ENCODE assay signal across 20 cellular contexts in the genomic region with DNA sequence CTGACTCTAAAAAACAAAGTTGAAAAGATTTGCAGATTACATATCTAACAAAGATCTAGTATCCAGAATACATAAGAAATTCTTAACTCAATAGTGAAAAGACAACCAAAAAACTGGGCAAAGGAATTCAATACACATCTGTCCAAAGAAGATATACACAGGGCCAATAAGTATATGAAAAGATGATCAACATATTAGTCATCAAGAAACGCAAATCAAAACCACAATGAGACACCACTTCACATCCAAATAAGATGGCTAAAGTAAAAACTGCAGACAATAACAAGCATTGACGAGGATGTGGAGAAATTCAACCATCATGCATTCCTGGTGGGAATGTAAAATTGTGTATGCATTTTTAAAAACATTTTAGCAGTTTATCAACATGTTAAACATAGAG.
"Had no signal": no experiment of that assay in that cellular context is flagged by ENCODE, and none has a peak within 500 bp of the region (broad histone marks: within the 10 kb centered on the region; RNA-seq: fewer than 3 reads in every experiment).

No MANE protein-coding gene starts in this region.

- H3K27ac Mint-ChIP-seq: nephron, progenitor cell of endocrine pancreas had no signal

- H3K27ac ChIP-seq: gastroesophageal sphincter, lower lobe of right lung, pancreas, thoracic aorta, transverse colon had no signal

- H3K4me3 Mint-ChIP-seq: nephron had no signal

- H3K36me3 ChIP-seq: gastroesophageal sphincter, lower lobe of right lung, pancreas, thoracic aorta, transverse colon had no signal

- H3K4me3 ChIP-seq: dorsolateral prefrontal cortex, gastroesophageal sphincter, lower lobe of right lung, pancreas, thoracic aorta, transverse colon had no signal

- H3K27me3 Mint-ChIP-seq: progenitor cell of endocrine pancreas had no signal

- H3K27me3 ChIP-seq: dorsolateral prefrontal cortex, pancreas, transverse colon had no signal

- H3K9me3 ChIP-seq: lower lobe of right lung, pancreas had no signal

- H3K4me1 ChIP-seq: gastroesophageal sphincter, lower lobe of right lung, pancreas, transverse colon had no signal

- DNase-seq: cortex of kidney; dorsolateral prefrontal cortex; effector CD8-positive, alpha-beta T cell; glutamatergic neuron; islet precursor cell; lower lobe of right lung; mesenchymal stem cell; midbrain; occipital lobe; pancreas; right cardiac atrium; small intestine; stimulated activated CD4-positive, alpha-beta T cell treated with anti-CD3 and anti-CD28 coated beads, Interleukin-12 subunit alpha, Interleukin-12 subunit beta, amount 100 ng/mL, for 4 hours; stimulated activated naive CD8-positive, alpha-beta T cell treated with anti-CD3 and anti-CD28 coated beads, Interleukin-15, Interleukin-2, amounts not matched to agents 100 U/mL and 50 U/mL, for 24 hours; transverse colon had no signal

- ATAC-seq: gastroesophageal sphincter; left lobe of liver; lower lobe of right lung; pancreas; right cardiac atrium; stimulated activated naive CD8-positive, alpha-beta T cell treated with anti-CD3 and anti-CD28 coated beads, Interleukin-15, Interleukin-2, amounts not matched to agents 100 U/mL and 50 U/mL, for 24 hours had no signal
